ENCODE assay signal across 9 cellular contexts in genomic region chr7:131026297-131027003, GRCh38.
DNase-seq lines count a peak whose midpoint lies in the region; ATAC-seq and TF ChIP-seq lines count a peak whose summit lies in the region.
"Had no signal": no experiment of that assay in that cellular context is flagged by ENCODE, and none has a peak within 500 bp of the region (broad histone marks: within the 10 kb centered on the region; RNA-seq: fewer than 3 reads in every experiment).

No MANE protein-coding gene starts in this region.

- no peaks in the 10 kb centered on the region for H3K27me3 Mint-ChIP-seq in activated naive CD8-positive, alpha-beta T cell treated with anti-CD3 and anti-CD28 coated beads for 36 hours
- no peaks in the 10 kb centered on the region for H3K27me3 Mint-ChIP-seq in natural killer cell treated with Interleukin-12 subunit alpha and Interleukin-12 subunit beta and Interleukin-15 and Interleukin-18, amount 100 ng/mL, for 72 hours
- no peaks in the 10 kb centered on the region for H3K27me3 Mint-ChIP-seq in endodermal cell (ENCODE audit: insufficient read depth)

- peak; percentile 4 for DNase-seq in NCI-H2029 (lab: John Stamatoyannopoulos, UW)
- DNase-seq in NCI-H2029 treated with DMSO at 0.1 percent for 48 hours (lab: John Stamatoyannopoulos, UW): no peak
- DNase-seq in activated naive CD8-positive, alpha-beta T cell treated with anti-CD3 and anti-CD28 coated beads for 36 hours: no peak
- no peak for DNase-seq in natural killer cell treated with Interleukin-12 subunit alpha and Interleukin-12 subunit beta and Interleukin-15 and Interleukin-18, amount 100 ng/mL, for 72 hours (ENCODE audit: low spot score)
- DNase-seq in endodermal cell: no peak
- no peak for DNase-seq in effector memory CD4-positive, alpha-beta T cell
- no peak for DNase-seq in HUDEP-2 (lab: John Stamatoyannopoulos, UW; ENCODE audit: unreplicated experiment in 76 of 76)

- H3K4me3 Mint-ChIP-seq in activated naive CD8-positive, alpha-beta T cell treated with anti-CD3 and anti-CD28 coated beads for 36 hours: no peak overlapping the region
- peak overlapping the region; percentile 81 for H3K4me3 Mint-ChIP-seq in natural killer cell treated with Interleukin-12 subunit alpha and Interleukin-12 subunit beta and Interleukin-15 and Interleukin-18, amount 100 ng/mL, for 72 hours
- H3K4me3 Mint-ChIP-seq in endodermal cell: no peak overlapping the region

- H3K27me3 ChIP-seq in endodermal cell (ENCODE audit: control insufficient read depth, insufficient read depth, low read length, poor library complexity, severe bottlenecking): no peaks in the 10 kb centered on the region
- H3K27me3 ChIP-seq in effector memory CD4-positive, alpha-beta T cell (replicated peaks; ENCODE audit: control insufficient read depth, insufficient read depth, low read length, poor library complexity, severe bottlenecking): no peaks in the 10 kb centered on the region
- H3K27me3 ChIP-seq: SJSA1 had no signal

- H3K9me3 ChIP-seq in endodermal cell (ENCODE audit: control insufficient read depth, low read length): no peaks in the 10 kb centered on the region
- H3K9me3 ChIP-seq in effector memory CD4-positive, alpha-beta T cell (ENCODE audit: control insufficient read depth, low read length): no peaks in the 10 kb centered on the region
- H3K9me3 ChIP-seq: SJSA1 had no signal

- peaks cover 20% of the 10 kb centered on the region for H3K9me3 Mint-ChIP-seq in activated naive CD8-positive, alpha-beta T cell treated with anti-CD3 and anti-CD28 coated beads for 36 hours
- peaks cover 7% of the 10 kb centered on the region for H3K9me3 Mint-ChIP-seq in natural killer cell treated with Interleukin-12 subunit alpha and Interleukin-12 subunit beta and Interleukin-15 and Interleukin-18, amount 100 ng/mL, for 72 hours
- H3K9me3 Mint-ChIP-seq in endodermal cell: no peaks in the 10 kb centered on the region

- H3K4me1 Mint-ChIP-seq in activated naive CD8-positive, alpha-beta T cell treated with anti-CD3 and anti-CD28 coated beads for 36 hours: peaks cover 79% of the 10 kb centered on the region
- peaks cover 62 to 70% of the 10 kb centered on the region in 2 donors for H3K4me1 Mint-ChIP-seq in natural killer cell treated with Interleukin-12 subunit alpha and Interleukin-12 subunit beta and Interleukin-15 and Interleukin-18, amount 100 ng/mL, for 72 hours (ENCODE audit: low read depth in 2 of 2)
- H3K4me1 Mint-ChIP-seq in endodermal cell: no peaks in the 10 kb centered on the region

- H3K36me3 ChIP-seq in endodermal cell (ENCODE audit: control insufficient read depth, insufficient read depth, low read length): no peaks in the 10 kb centered on the region
- no peaks in the 10 kb centered on the region for H3K36me3 ChIP-seq in effector memory CD4-positive, alpha-beta T cell (ENCODE audit: control insufficient read depth, insufficient read depth, low read length)

- no peak for TF ChIP-seq CTCF in endodermal cell (conservative IDR thresholded peaks at IDR 0.05)

- H3K4me1 ChIP-seq in endodermal cell (ENCODE audit: control insufficient read depth, insufficient read depth, low read length): no peaks in the 10 kb centered on the region
- H3K4me1 ChIP-seq in effector memory CD4-positive, alpha-beta T cell (ENCODE audit: control insufficient read depth, insufficient read depth, low read length, poor library complexity, severe bottlenecking): peaks cover 52% of the 10 kb centered on the region

- H3K27ac ChIP-seq in endodermal cell (ENCODE audit: low read depth, low read length): no peak overlapping the region
- H3K27ac ChIP-seq in effector memory CD4-positive, alpha-beta T cell (ENCODE audit: insufficient read depth, low read length, poor library complexity, severe bottlenecking): no peak overlapping the region
- H3K27ac ChIP-seq: SJSA1 had no signal

- no peak overlapping the region for H3K4me3 ChIP-seq in endodermal cell (ENCODE audit: low read length)
- H3K4me3 ChIP-seq in effector memory CD4-positive, alpha-beta T cell (ENCODE audit: insufficient read depth, low read depth, low read length, poor library complexity, severe bottlenecking): no peak overlapping the region
- H3K4me3 ChIP-seq: SJSA1 had no signal

- 92 to 95% methylated on average over 3 to 6 of the region's 7 CpGs for WGBS in endodermal cell (ENCODE audit: insufficient coverage in 1 of 2, insufficient read length in 1 of 2), 2 experiments

- peak overlapping the region; percentile 84 for H3K27ac Mint-ChIP-seq in activated naive CD8-positive, alpha-beta T cell treated with anti-CD3 and anti-CD28 coated beads for 36 hours
- peak overlapping the region; percentile 89 to 100 for H3K27ac Mint-ChIP-seq in natural killer cell treated with Interleukin-12 subunit alpha and Interleukin-12 subunit beta and Interleukin-15 and Interleukin-18, amount 100 ng/mL, for 72 hours
- no peak overlapping the region for H3K27ac Mint-ChIP-seq in endodermal cell

- peak; percentile 55 for ATAC-seq in HG03175 (IDR thresholded peaks at IDR 0.05; ENCODE audit: unreplicated experiment)
- no peak for ATAC-seq in natural killer cell treated with Interleukin-12 subunit alpha and Interleukin-12 subunit beta and Interleukin-15 and Interleukin-18, amount 100 ng/mL, for 72 hours

- peaks cover 67% of the 10 kb centered on the region for H3K36me3 Mint-ChIP-seq in activated naive CD8-positive, alpha-beta T cell treated with anti-CD3 and anti-CD28 coated beads for 36 hours
- peaks cover 24% of the 10 kb centered on the region for H3K36me3 Mint-ChIP-seq in natural killer cell treated with Interleukin-12 subunit alpha and Interleukin-12 subunit beta and Interleukin-15 and Interleukin-18, amount 100 ng/mL, for 72 hours
- H3K36me3 Mint-ChIP-seq in endodermal cell (ENCODE audit: low read depth): peaks cover 4% of the 10 kb centered on the region

- H3K9ac ChIP-seq in endodermal cell (ENCODE audit: extremely low read depth, low read length, poor library complexity, severe bottlenecking): no peak overlapping the region
